In the genomic region with DNA sequence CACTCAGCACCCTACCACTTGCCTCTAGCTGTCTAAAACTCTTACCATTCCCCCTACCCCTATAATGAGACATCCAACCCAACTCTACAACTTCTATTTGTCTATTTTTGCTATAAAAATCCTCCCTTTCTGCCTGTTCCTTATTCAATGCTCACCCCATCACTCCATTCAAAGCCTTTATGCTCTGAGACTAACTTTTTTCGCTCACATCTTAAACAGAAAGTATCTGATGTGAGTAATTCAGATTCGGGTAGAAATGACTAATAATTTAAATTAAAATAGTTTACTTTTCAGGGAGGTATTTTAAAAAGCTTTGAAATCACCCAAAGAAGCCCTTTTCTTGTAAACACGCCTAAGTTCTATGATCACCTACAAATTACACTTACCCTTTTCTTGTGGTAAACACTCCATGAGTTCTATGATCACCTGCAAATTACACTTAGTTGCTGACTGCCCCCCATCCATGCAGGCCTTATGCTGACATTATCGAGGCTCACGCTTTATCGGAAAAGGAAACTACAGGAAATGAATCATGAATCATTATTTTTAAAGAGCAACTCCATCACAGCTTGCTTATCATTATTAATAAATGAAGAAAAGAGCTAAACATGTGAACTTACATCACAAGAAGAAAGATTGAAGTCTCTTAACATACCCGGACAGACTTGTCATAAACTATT, we compare ENCODE assay signal across 13 cellular contexts.
DNase-seq lines count a peak whose midpoint lies in the region; ATAC-seq and TF ChIP-seq lines count a peak whose summit lies in the region.
"Had no signal": no experiment of that assay in that cellular context is flagged by ENCODE, and none has a peak within 500 bp of the region (broad histone marks: within the 10 kb centered on the region; RNA-seq: fewer than 3 reads in every experiment).

No MANE protein-coding gene starts in this region.

- H3K27ac ChIP-seq in upper lobe of left lung: no peak overlapping the region
- H3K27ac ChIP-seq: ovary, right lobe of liver had no signal

- peaks cover 75% of the 10 kb centered on the region for H3K4me1 Mint-ChIP-seq in activated T-cell treated with anti-CD3 and anti-CD28 coated beads, Interleukin-2, amount 50 U/mL, for 72 hours (ENCODE audit: low read depth)
- H3K4me1 Mint-ChIP-seq in T-helper 17 cell: peaks cover 36% of the 10 kb centered on the region
- H3K4me1 Mint-ChIP-seq in activated naive CD8-positive, alpha-beta T cell treated with anti-CD3 and anti-CD28 coated beads, Interleukin-2, amount 50 U/mL, for 24 hours: peaks cover 86% of the 10 kb centered on the region
- peaks cover 32% of the 10 kb centered on the region for H3K4me1 Mint-ChIP-seq in stimulated activated memory B cell treated with anti-CD40 and anti-IgM and Interleukin-4, amounts not matched to agents 10 μg/mL and 1 μg/mL and 100 μg/mL, for 72 hours

- no peaks in the 10 kb centered on the region for H3K9me3 ChIP-seq in T-helper 17 cell (ENCODE audit: control insufficient read depth, low read length, poor library complexity, severe bottlenecking)
- no peaks in the 10 kb centered on the region for H3K9me3 ChIP-seq in HAP-1
- no peaks in the 10 kb centered on the region for H3K9me3 ChIP-seq in upper lobe of left lung
- H3K9me3 ChIP-seq: ovary, right lobe of liver had no signal

- H3K4me1 ChIP-seq in HAP-1: peaks cover 3% of the 10 kb centered on the region; the same call in 1 of the 2 replicates
- no peaks in the 10 kb centered on the region for H3K4me1 ChIP-seq in upper lobe of left lung
- H3K4me1 ChIP-seq: right lobe of liver had no signal

- peak; percentile 36 to 45 for ATAC-seq in activated T-cell treated with anti-CD3 and anti-CD28 coated beads, Interleukin-2, amount 50 U/mL, for 72 hours (replicated peaks in 1 of 2)
- ATAC-seq in T-helper 17 cell (no peak), GM18873 (IDR thresholded peaks at IDR 0.05; ENCODE audit: low FRiP score, unreplicated experiment) (no peak), upper lobe of left lung (ENCODE audit: low FRiP score in 2 of 2) (no peak)
- ATAC-seq in activated naive CD8-positive, alpha-beta T cell treated with anti-CD3 and anti-CD28 coated beads, Interleukin-2, amount 50 U/mL, for 24 hours: no peak
- ATAC-seq in stimulated activated memory B cell treated with anti-CD40 and anti-IgM and Interleukin-4, amounts not matched to agents 10 μg/mL and 1 μg/mL and 100 μg/mL, for 72 hours: no peak
- ATAC-seq: right lobe of liver had no signal

- H3K27me3 ChIP-seq in HAP-1 (ENCODE audit: low read depth) (no peaks in the 10 kb centered on the region), upper lobe of left lung (no peaks in the 10 kb centered on the region)
- H3K27me3 ChIP-seq: ovary had no signal

- no peak for TF ChIP-seq CTCF in upper lobe of left lung (IDR thresholded peaks at IDR 0.05)

- DNase-seq in activated T-cell treated with anti-CD3 and anti-CD28 coated beads, Interleukin-2, amount 50 U/mL, for 72 hours: no peak
- DNase-seq in activated T-cell treated with anti-CD3 and anti-CD28 coated beads, Interleukin-2, amount 50 U/mL, for 48 hours: no peak
- DNase-seq in T-helper 17 cell (no peak), HAP-1 (ENCODE audit: low spot score in 2 of 2) (no peak), upper lobe of left lung (no peak)
- no peak for DNase-seq in activated naive CD8-positive, alpha-beta T cell treated with anti-CD3 and anti-CD28 coated beads, Interleukin-2, amount 50 U/mL, for 24 hours
- DNase-seq: COR-L47; NCI-H446; ovary; right lobe of liver; stimulated activated CD4-positive, alpha-beta T cell treated with anti-CD3 and anti-CD28 coated beads, Interleukin-2, amount 100 ng/mL, for 24 hours had no signal

- WGBS in upper lobe of left lung, 2 donors: 63 to 68% methylated on average over 7 of the region's 7 CpGs

- H3K36me3 ChIP-seq in HAP-1 (replicated peaks) (no peaks in the 10 kb centered on the region), upper lobe of left lung (no peaks in the 10 kb centered on the region)
- H3K36me3 ChIP-seq: ovary, right lobe of liver had no signal

- no peak overlapping the region for H3K4me3 ChIP-seq in HAP-1
- H3K4me3 ChIP-seq in upper lobe of left lung: no peak overlapping the region
- H3K4me3 ChIP-seq: ovary, right lobe of liver had no signal

- in situ Hi-C loops in HAP-1 (cut with MboI; ENCODE audit: low sequenced_read_pairs): no loop called here

- TF ChIP-seq POLR2A in upper lobe of left lung (IDR thresholded peaks at IDR 0.05): no peak

- H3K9me3 Mint-ChIP-seq in activated T-cell treated with anti-CD3 and anti-CD28 coated beads, Interleukin-2, amount 50 U/mL, for 72 hours: peaks cover 3% of the 10 kb centered on the region in 2 donors
- no peaks in the 10 kb centered on the region for H3K9me3 Mint-ChIP-seq in activated naive CD8-positive, alpha-beta T cell treated with anti-CD3 and anti-CD28 coated beads, Interleukin-2, amount 50 U/mL, for 24 hours
- no peaks in the 10 kb centered on the region for H3K9me3 Mint-ChIP-seq in stimulated activated memory B cell treated with anti-CD40 and anti-IgM and Interleukin-4, amounts not matched to agents 10 μg/mL and 1 μg/mL and 100 μg/mL, for 72 hours

- peak overlapping the region; percentile 53 to 93 for H3K4me3 Mint-ChIP-seq in activated T-cell treated with anti-CD3 and anti-CD28 coated beads, Interleukin-2, amount 50 U/mL, for 72 hours
- peak overlapping the region; percentile 67 for H3K4me3 Mint-ChIP-seq in T-helper 17 cell
- peak overlapping the region; percentile 79 for H3K4me3 Mint-ChIP-seq in activated naive CD8-positive, alpha-beta T cell treated with anti-CD3 and anti-CD28 coated beads, Interleukin-2, amount 50 U/mL, for 24 hours
- H3K4me3 Mint-ChIP-seq in stimulated activated memory B cell treated with anti-CD40 and anti-IgM and Interleukin-4, amounts not matched to agents 10 μg/mL and 1 μg/mL and 100 μg/mL, for 72 hours: peak overlapping the region; percentile 63

- no peak for TF ChIP-seq EP300 in upper lobe of left lung (IDR thresholded peaks at IDR 0.05)

- peak overlapping the region; percentile 99 for H3K27ac Mint-ChIP-seq in activated T-cell treated with anti-CD3 and anti-CD28 coated beads, Interleukin-2, amount 50 U/mL, for 72 hours
- H3K27ac Mint-ChIP-seq in T-helper 17 cell: peak overlapping the region; percentile 92
- peak overlapping the region; percentile 94 for H3K27ac Mint-ChIP-seq in activated naive CD8-positive, alpha-beta T cell treated with anti-CD3 and anti-CD28 coated beads, Interleukin-2, amount 50 U/mL, for 24 hours
- peak overlapping the region; percentile 87 for H3K27ac Mint-ChIP-seq in stimulated activated memory B cell treated with anti-CD40 and anti-IgM and Interleukin-4, amounts not matched to agents 10 μg/mL and 1 μg/mL and 100 μg/mL, for 72 hours

- no peaks in the 10 kb centered on the region for H3K27me3 Mint-ChIP-seq in activated T-cell treated with anti-CD3 and anti-CD28 coated beads, Interleukin-2, amount 50 U/mL, for 72 hours (ENCODE audit: low read depth)
- no peaks in the 10 kb centered on the region for H3K27me3 Mint-ChIP-seq in T-helper 17 cell
- H3K27me3 Mint-ChIP-seq in activated naive CD8-positive, alpha-beta T cell treated with anti-CD3 and anti-CD28 coated beads, Interleukin-2, amount 50 U/mL, for 24 hours: no peaks in the 10 kb centered on the region
- H3K27me3 Mint-ChIP-seq in stimulated activated memory B cell treated with anti-CD40 and anti-IgM and Interleukin-4, amounts not matched to agents 10 μg/mL and 1 μg/mL and 100 μg/mL, for 72 hours: no peaks in the 10 kb centered on the region

- H3K36me3 Mint-ChIP-seq in activated T-cell treated with anti-CD3 and anti-CD28 coated beads, Interleukin-2, amount 50 U/mL, for 72 hours (ENCODE audit: insufficient read depth in 2 of 2): peaks cover 0 to 4% of the 10 kb centered on the region in 2 donors
- peaks cover 3% of the 10 kb centered on the region for H3K36me3 Mint-ChIP-seq in T-helper 17 cell (ENCODE audit: low read depth)
- peaks cover 2% of the 10 kb centered on the region for H3K36me3 Mint-ChIP-seq in activated naive CD8-positive, alpha-beta T cell treated with anti-CD3 and anti-CD28 coated beads, Interleukin-2, amount 50 U/mL, for 24 hours (ENCODE audit: low read depth)
- H3K36me3 Mint-ChIP-seq in stimulated activated memory B cell treated with anti-CD40 and anti-IgM and Interleukin-4, amounts not matched to agents 10 μg/mL and 1 μg/mL and 100 μg/mL, for 72 hours: peaks cover 19% of the 10 kb centered on the region

Comparison
In these comparisons a context has a peak if more than half of its experiments do, and no peak if none do; other contexts are left out.
1. ATAC-seq: peak in activated T-cell treated with anti-CD3 and anti-CD28 coated beads, Interleukin-2, amount 50 U/mL, for 72 hours (2 of 2); none in T-helper 17 cell (single experiment), activated naive CD8-positive, alpha-beta T cell treated with anti-CD3 and anti-CD28 coated beads, Interleukin-2, amount 50 U/mL, for 24 hours (single experiment), stimulated activated memory B cell treated with anti-CD40 and anti-IgM and Interleukin-4, amounts not matched to agents 10 μg/mL and 1 μg/mL and 100 μg/mL, for 72 hours (single experiment), GM18873 (single experiment) and upper lobe of left lung (0 of 2).
2. Peak in every context shown above with its lines, with median percentiles within 50 percentile points of each other: H3K27ac Mint-ChIP-seq and H3K4me3 Mint-ChIP-seq.